2 cellular contexts compared by ENCODE assay signal in the genomic region with DNA sequence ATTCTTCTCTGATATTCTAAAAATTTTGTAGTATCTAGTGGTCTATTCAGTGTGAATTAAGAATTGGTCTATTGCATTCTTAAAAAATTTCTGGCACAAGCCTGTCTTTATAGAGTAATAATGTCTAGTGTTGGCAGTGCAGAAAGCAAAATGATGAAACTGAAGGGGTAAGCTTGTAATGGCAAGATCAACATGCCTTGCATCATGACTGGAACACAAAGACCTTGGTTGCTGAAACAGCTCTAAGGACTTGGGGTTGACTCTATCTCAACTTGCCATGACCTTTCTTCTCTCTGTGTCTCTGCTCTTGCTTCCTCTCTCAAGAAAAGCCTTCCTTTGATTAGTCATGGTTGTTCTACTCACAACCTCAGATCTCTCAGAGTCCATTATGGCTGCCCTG.
TF ChIP-seq lines count a peak whose summit lies in the region.

No MANE protein-coding gene starts in this region.

TF ChIP-seq in WTC11, 78 proteins besides CTCF, POLR2A, EP300 and RAD21:
- no peak for TF ChIP-seq TEAD4 (CRISPR knock-in tag; IDR thresholded peaks at IDR 0.05)
- TF ChIP-seq TEAD1 (CRISPR knock-in tag; IDR thresholded peaks at IDR 0.05) = no peak
- no peak for TF ChIP-seq JAZF1 (CRISPR knock-in tag; IDR thresholded peaks at IDR 0.05)
- no peak for TF ChIP-seq MYBL2 (CRISPR knock-in tag; IDR thresholded peaks at IDR 0.05)
- no peak for TF ChIP-seq ZNF416 (CRISPR knock-in tag; IDR thresholded peaks at IDR 0.05)
- TF ChIP-seq, protein P1, sequence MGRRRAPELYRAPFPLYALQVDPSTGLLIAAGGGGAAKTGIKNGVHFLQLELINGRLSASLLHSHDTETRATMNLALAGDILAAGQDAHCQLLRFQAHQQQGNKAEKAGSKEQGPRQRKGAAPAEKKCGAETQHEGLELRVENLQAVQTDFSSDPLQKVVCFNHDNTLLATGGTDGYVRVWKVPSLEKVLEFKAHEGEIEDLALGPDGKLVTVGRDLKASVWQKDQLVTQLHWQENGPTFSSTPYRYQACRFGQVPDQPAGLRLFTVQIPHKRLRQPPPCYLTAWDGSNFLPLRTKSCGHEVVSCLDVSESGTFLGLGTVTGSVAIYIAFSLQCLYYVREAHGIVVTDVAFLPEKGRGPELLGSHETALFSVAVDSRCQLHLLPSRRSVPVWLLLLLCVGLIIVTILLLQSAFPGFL (CRISPR knock-in tag; IDR thresholded peaks at IDR 0.05; ENCODE audit: borderline replicate concordance) = no peak
- TF ChIP-seq GABPB1 (CRISPR knock-in tag; IDR thresholded peaks at IDR 0.05) = peak; percentile 95
- no peak for TF ChIP-seq ZNF138 (CRISPR knock-in tag; conservative IDR thresholded peaks at IDR 0.05)

TF ChIP-seq in HepG2, 621 proteins besides CTCF, POLR2A, EP300 and RAD21:
- no peak for TF ChIP-seq ZNF703 (CRISPR knock-in tag; IDR thresholded peaks at IDR 0.05; ENCODE audit: borderline replicate concordance)
- TF ChIP-seq, protein P2, sequence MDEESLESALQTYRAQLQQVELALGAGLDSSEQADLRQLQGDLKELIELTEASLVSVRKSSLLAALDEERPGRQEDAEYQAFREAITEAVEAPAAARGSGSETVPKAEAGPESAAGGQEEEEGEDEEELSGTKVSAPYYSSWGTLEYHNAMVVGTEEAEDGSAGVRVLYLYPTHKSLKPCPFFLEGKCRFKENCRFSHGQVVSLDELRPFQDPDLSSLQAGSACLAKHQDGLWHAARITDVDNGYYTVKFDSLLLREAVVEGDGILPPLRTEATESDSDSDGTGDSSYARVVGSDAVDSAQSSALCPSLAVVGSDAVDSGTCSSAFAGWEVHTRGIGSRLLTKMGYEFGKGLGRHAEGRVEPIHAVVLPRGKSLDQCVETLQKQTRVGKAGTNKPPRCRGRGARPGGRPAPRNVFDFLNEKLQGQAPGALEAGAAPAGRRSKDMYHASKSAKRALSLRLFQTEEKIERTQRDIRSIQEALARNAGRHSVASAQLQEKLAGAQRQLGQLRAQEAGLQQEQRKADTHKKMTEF (CRISPR knock-in tag; IDR thresholded peaks at IDR 0.05) = no peak
- no peak for TF ChIP-seq FOXC1 (CRISPR knock-in tag; IDR thresholded peaks at IDR 0.05; ENCODE audit: borderline replicate concordance)
- TF ChIP-seq SOX13 (IDR thresholded peaks at IDR 0.05) = no peak
- 0 out of 4 replicates have a peak, but pooled peaks of 1 of the 2 experiments have one; percentile 12 for TF ChIP-seq SOX13 (CRISPR knock-in tag; conservative IDR thresholded peaks at IDR 0.05 in 1 of 2, IDR thresholded peaks at IDR 0.05 in 1 of 2)
- peak; percentile 30; the same call in 1 of the 2 replicates for TF ChIP-seq HMG20A (CRISPR knock-in tag; IDR thresholded peaks at IDR 0.05; ENCODE audit: borderline replicate concordance)
- TF ChIP-seq, protein P3, sequence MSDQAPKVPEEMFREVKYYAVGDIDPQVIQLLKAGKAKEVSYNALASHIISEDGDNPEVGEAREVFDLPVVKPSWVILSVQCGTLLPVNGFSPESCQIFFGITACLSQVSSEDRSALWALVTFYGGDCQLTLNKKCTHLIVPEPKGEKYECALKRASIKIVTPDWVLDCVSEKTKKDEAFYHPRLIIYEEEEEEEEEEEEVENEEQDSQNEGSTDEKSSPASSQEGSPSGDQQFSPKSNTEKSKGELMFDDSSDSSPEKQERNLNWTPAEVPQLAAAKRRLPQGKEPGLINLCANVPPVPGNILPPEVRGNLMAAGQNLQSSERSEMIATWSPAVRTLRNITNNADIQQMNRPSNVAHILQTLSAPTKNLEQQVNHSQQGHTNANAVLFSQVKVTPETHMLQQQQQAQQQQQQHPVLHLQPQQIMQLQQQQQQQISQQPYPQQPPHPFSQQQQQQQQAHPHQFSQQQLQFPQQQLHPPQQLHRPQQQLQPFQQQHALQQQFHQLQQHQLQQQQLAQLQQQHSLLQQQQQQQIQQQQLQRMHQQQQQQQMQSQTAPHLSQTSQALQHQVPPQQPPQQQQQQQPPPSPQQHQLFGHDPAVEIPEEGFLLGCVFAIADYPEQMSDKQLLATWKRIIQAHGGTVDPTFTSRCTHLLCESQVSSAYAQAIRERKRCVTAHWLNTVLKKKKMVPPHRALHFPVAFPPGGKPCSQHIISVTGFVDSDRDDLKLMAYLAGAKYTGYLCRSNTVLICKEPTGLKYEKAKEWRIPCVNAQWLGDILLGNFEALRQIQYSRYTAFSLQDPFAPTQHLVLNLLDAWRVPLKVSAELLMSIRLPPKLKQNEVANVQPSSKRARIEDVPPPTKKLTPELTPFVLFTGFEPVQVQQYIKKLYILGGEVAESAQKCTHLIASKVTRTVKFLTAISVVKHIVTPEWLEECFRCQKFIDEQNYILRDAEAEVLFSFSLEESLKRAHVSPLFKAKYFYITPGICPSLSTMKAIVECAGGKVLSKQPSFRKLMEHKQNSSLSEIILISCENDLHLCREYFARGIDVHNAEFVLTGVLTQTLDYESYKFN (CRISPR knock-in tag; conservative IDR thresholded peaks at IDR 0.05) = no peak
- TF ChIP-seq FOXJ3 (CRISPR knock-in tag; IDR thresholded peaks at IDR 0.05; ENCODE audit: borderline replicate concordance) = peak; percentile 34; the same call in 1 of the 2 replicates
- TF ChIP-seq CEBPB (IDR thresholded peaks at IDR 0.05; ENCODE audit: borderline replicate concordance, low read depth, low read length) = peak; percentile 66
- peak; percentile 32; the same call in 1 of the 2 replicates for TF ChIP-seq RARA (CRISPR knock-in tag; IDR thresholded peaks at IDR 0.05)
- no peak for TF ChIP-seq HNRNPLL (IDR thresholded peaks at IDR 0.05; ENCODE audit: low read depth, low read length, poor library complexity, severe bottlenecking)
- no peak for TF ChIP-seq FOXA1 (IDR thresholded peaks at IDR 0.05)
- peak; percentile 80 for TF ChIP-seq FOXA1 (CRISPR knock-in tag; IDR thresholded peaks at IDR 0.05)
- 0 out of 2 replicates have a peak, but pooled peaks have one; percentile 36 for TF ChIP-seq GATAD2A (CRISPR knock-in tag; IDR thresholded peaks at IDR 0.05)
- TF ChIP-seq TP53 (CRISPR knock-in tag; conservative IDR thresholded peaks at IDR 0.05) = no peak
- TF ChIP-seq NR2C2 (CRISPR knock-in tag; IDR thresholded peaks at IDR 0.05; ENCODE audit: borderline replicate concordance) = peak; percentile 38; the same call in 1 of the 2 replicates
- TF ChIP-seq, protein P4, sequence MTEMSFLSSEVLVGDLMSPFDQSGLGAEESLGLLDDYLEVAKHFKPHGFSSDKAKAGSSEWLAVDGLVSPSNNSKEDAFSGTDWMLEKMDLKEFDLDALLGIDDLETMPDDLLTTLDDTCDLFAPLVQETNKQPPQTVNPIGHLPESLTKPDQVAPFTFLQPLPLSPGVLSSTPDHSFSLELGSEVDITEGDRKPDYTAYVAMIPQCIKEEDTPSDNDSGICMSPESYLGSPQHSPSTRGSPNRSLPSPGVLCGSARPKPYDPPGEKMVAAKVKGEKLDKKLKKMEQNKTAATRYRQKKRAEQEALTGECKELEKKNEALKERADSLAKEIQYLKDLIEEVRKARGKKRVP (CRISPR knock-in tag; IDR thresholded peaks at IDR 0.05) = peak in 1 of 2 experiments; percentile 91; a peak in 2 of 4 replicates
- no peak for TF ChIP-seq ZNF468 (CRISPR knock-in tag; IDR thresholded peaks at IDR 0.05)
- TF ChIP-seq CEBPG (CRISPR knock-in tag; IDR thresholded peaks at IDR 0.05) = peak; percentile 54
- peak; percentile 89 for TF ChIP-seq ZNF644 (CRISPR knock-in tag; IDR thresholded peaks at IDR 0.05; ENCODE audit: low read depth)
- TF ChIP-seq HNF4A (CRISPR knock-in tag; IDR thresholded peaks at IDR 0.05) = 0 out of 2 replicates have a peak, but pooled peaks have one; percentile 25
- 0 out of 2 replicates have a peak, but pooled peaks have one; percentile 11 for TF ChIP-seq FOSL2 (CRISPR knock-in tag; IDR thresholded peaks at IDR 0.05)
- TF ChIP-seq PCBP2 (optimal IDR thresholded peaks at IDR 0.05; ENCODE audit: low read depth, low read length, poor library complexity, severe bottlenecking) = no peak
- TF ChIP-seq ZNF550 (CRISPR knock-in tag; IDR thresholded peaks at IDR 0.05; ENCODE audit: borderline replicate concordance) = no peak
- TF ChIP-seq FOXA3 (CRISPR knock-in tag; IDR thresholded peaks at IDR 0.05) = peak; percentile 65; the same call in 1 of the 2 replicates
- no peak for TF ChIP-seq PCBP1 (IDR thresholded peaks at IDR 0.05; ENCODE audit: borderline replicate concordance, low read depth, low read length)
